Comparison of ENCODE assay signal across 14 cellular contexts in the genomic region with DNA sequence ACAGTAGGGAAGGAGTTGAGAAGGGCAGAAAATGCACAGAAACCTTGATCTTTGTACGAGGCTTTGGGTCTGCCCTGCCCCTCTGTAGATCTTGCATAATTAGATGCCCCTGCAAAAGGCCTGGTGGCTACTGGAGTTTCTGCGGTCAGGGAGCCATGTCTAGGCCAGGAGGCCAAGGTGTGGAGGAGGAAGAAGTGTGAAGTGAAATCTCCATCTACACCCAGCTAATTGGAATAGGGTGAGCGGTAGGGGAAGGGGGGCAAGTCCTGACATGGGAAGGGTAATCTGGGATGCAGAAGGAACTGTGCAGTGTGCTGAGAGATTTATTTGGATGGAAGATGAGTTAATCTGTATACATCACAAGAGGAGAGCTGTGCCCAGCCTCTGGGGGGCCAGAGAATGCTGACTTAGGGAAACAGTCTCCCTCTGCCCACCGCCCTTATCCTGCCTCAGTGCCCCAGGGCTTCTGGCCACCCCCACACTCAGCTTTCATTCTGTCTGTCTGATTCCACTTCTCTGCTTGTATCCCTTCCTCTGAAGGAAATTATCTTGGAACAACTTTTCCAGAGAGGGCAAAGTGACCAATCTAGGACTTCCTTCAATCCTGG. TPM values are rescaled to one million over a fixed set of nuclear protein-coding genes. Genes with fewer than 3 reads are reported as not detected.
DNase-seq lines count a peak whose midpoint lies in the region; ATAC-seq and TF ChIP-seq lines count a peak whose summit lies in the region.
"Had no signal": no experiment of that assay in that cellular context is flagged by ENCODE, and none has a peak within 500 bp of the region (broad histone marks: within the 10 kb centered on the region; RNA-seq: fewer than 3 reads in every experiment).

No MANE protein-coding gene starts in this region.

- DNase-seq in GM23338 (ENCODE audit: low spot score) = no peak
- DNase-seq in RWPE1 (ENCODE audit: low spot score) = no peak
- DNase-seq in ecto neural progenitor cell (ENCODE audit: low spot score) = peak; percentile 29
- DNase-seq in stimulated activated naive B cell treated with anti-CD40 and anti-IgM and Interleukin-4, amounts not matched to agents 10 μg/mL and 1 μg/mL and 100 μg/mL, for 72 hours = no peak
- DNase-seq in NK-92 treated with Interleukin-12 subunit alpha and Interleukin-12 subunit beta, amount 100 ng/mL, for 24 hours (lab: John Stamatoyannopoulos, UW) = no peak
- DNase-seq in mesothelial cell of epicardium (ENCODE audit: low spot score in 2 of 2, unreplicated experiment in 2 of 2) = no peak
- no peak for DNase-seq in activated T-cell treated with anti-CD3 and anti-CD28 coated beads, Interleukin-2, amount 50 U/mL, for 4 hours
- DNase-seq: CD8-positive, alpha-beta T cell; COR-L47; DND-41; GDM1; GOT3; H9 had no signal

- H3K9me3 Mint-ChIP-seq in GM23338 = no peaks in the 10 kb centered on the region
- no peaks in the 10 kb centered on the region for H3K9me3 Mint-ChIP-seq in stimulated activated naive B cell treated with anti-CD40 and anti-IgM and Interleukin-4, amounts not matched to agents 10 μg/mL and 1 μg/mL and 100 μg/mL, for 72 hours
- no peaks in the 10 kb centered on the region for H3K9me3 Mint-ChIP-seq in mesothelial cell of epicardium
- no peaks in the 10 kb centered on the region for H3K9me3 Mint-ChIP-seq in activated T-cell treated with anti-CD3 and anti-CD28 coated beads, Interleukin-2, amount 50 U/mL, for 4 hours
- H3K9me3 Mint-ChIP-seq: CD8-positive, alpha-beta T cell; H9 had no signal

- TF ChIP-seq CTCF in GM23338 (conservative IDR thresholded peaks at IDR 0.05; ENCODE audit: low read depth in 2 of 2) (no peak), RWPE1 (conservative IDR thresholded peaks at IDR 0.05; ENCODE audit: low read depth) (no peak), mesothelial cell of epicardium (IDR thresholded peaks at IDR 0.05; ENCODE audit: unreplicated experiment) (no peak)

- H3K4me3 Mint-ChIP-seq in GM23338 (peak overlapping the region; percentile 18; the same call in 1 of the 3 replicates), mesothelial cell of epicardium (no peak overlapping the region)
- H3K4me3 Mint-ChIP-seq in stimulated activated naive B cell treated with anti-CD40 and anti-IgM and Interleukin-4, amounts not matched to agents 10 μg/mL and 1 μg/mL and 100 μg/mL, for 72 hours = no peak overlapping the region
- H3K4me3 Mint-ChIP-seq in activated T-cell treated with anti-CD3 and anti-CD28 coated beads, Interleukin-2, amount 50 U/mL, for 4 hours = no peak overlapping the region
- H3K4me3 Mint-ChIP-seq: CD14-positive monocyte; CD8-positive, alpha-beta T cell; H9 had no signal

- H3K27ac Mint-ChIP-seq in GM23338 = no peak overlapping the region
- peak overlapping the region; percentile 70 for H3K27ac Mint-ChIP-seq in stimulated activated naive B cell treated with anti-CD40 and anti-IgM and Interleukin-4, amounts not matched to agents 10 μg/mL and 1 μg/mL and 100 μg/mL, for 72 hours
- no peak overlapping the region for H3K27ac Mint-ChIP-seq in mesothelial cell of epicardium
- H3K27ac Mint-ChIP-seq: CD14-positive monocyte; CD8-positive, alpha-beta T cell; H9 had no signal

- no peak overlapping the region for H3K4me2 ChIP-seq in GM23338

- H3K4me3 ChIP-seq in GM23338 = no peak overlapping the region

- no peaks in the 10 kb centered on the region for H3K79me2 ChIP-seq in GM23338 (replicated peaks; ENCODE audit: insufficient read depth)

- CTCF ChIA-PET in RWPE1 (lab: Yijun Ruan, JAX) = no interaction called here

- POLR2A ChIA-PET in RWPE1 (lab: Yijun Ruan, JAX; ENCODE audit: low non-redundant PET) = no interaction called here

- H2AFZ ChIP-seq in GM23338 = no peak overlapping the region

- H3K27me3 ChIP-seq in GM23338 (ENCODE audit: insufficient read depth) = peaks cover 94% of the 10 kb centered on the region

- ATAC-seq in GM23338 = no peak
- no peak for ATAC-seq in stimulated activated naive B cell treated with anti-CD40 and anti-IgM and Interleukin-4, amounts not matched to agents 10 μg/mL and 1 μg/mL and 100 μg/mL, for 72 hours (replicated peaks)
- no peak for ATAC-seq in activated T-cell treated with anti-CD3 and anti-CD28 coated beads, Interleukin-2, amount 50 U/mL, for 4 hours
- ATAC-seq: CD8-positive, alpha-beta T cell had no signal

- H3K36me3 ChIP-seq in GM23338 (ENCODE audit: insufficient read depth) = no peaks in the 10 kb centered on the region

- peaks cover 29% of the 10 kb centered on the region for H3K4me1 Mint-ChIP-seq in GM23338
- H3K4me1 Mint-ChIP-seq in stimulated activated naive B cell treated with anti-CD40 and anti-IgM and Interleukin-4, amounts not matched to agents 10 μg/mL and 1 μg/mL and 100 μg/mL, for 72 hours = peaks cover 31 to 64% of the 10 kb centered on the region in 2 donors
- peaks cover 20% of the 10 kb centered on the region for H3K4me1 Mint-ChIP-seq in mesothelial cell of epicardium
- H3K4me1 Mint-ChIP-seq in activated T-cell treated with anti-CD3 and anti-CD28 coated beads, Interleukin-2, amount 50 U/mL, for 4 hours (ENCODE audit: low read depth) = peaks cover 35% of the 10 kb centered on the region

- peaks cover 9% of the 10 kb centered on the region for H3F3A ChIP-seq in GM23338 (replicated peaks; ENCODE audit: low read depth)

- H3K36me3 Mint-ChIP-seq in GM23338 (ENCODE audit: low read depth) (no peaks in the 10 kb centered on the region; the same call in 2 of the 3 replicates), mesothelial cell of epicardium (peaks cover 7% of the 10 kb centered on the region)
- peaks cover 18 to 30% of the 10 kb centered on the region in 2 donors for H3K36me3 Mint-ChIP-seq in stimulated activated naive B cell treated with anti-CD40 and anti-IgM and Interleukin-4, amounts not matched to agents 10 μg/mL and 1 μg/mL and 100 μg/mL, for 72 hours
- H3K36me3 Mint-ChIP-seq in activated T-cell treated with anti-CD3 and anti-CD28 coated beads, Interleukin-2, amount 50 U/mL, for 4 hours (ENCODE audit: insufficient read depth) = peaks cover 19% of the 10 kb centered on the region

- H3K4me1 ChIP-seq in GM23338 (ENCODE audit: insufficient read depth) = peaks cover 17% of the 10 kb centered on the region

- H3K27me3 Mint-ChIP-seq in GM23338 (ENCODE audit: insufficient read depth, low read depth, poor library complexity) = peaks cover 71% of the 10 kb centered on the region
- peaks cover 9 to 19% of the 10 kb centered on the region in 2 donors for H3K27me3 Mint-ChIP-seq in stimulated activated naive B cell treated with anti-CD40 and anti-IgM and Interleukin-4, amounts not matched to agents 10 μg/mL and 1 μg/mL and 100 μg/mL, for 72 hours
- H3K27me3 Mint-ChIP-seq in mesothelial cell of epicardium (ENCODE audit: low read depth) = peaks cover 93% of the 10 kb centered on the region
- peaks cover 21% of the 10 kb centered on the region for H3K27me3 Mint-ChIP-seq in activated T-cell treated with anti-CD3 and anti-CD28 coated beads, Interleukin-2, amount 50 U/mL, for 4 hours (ENCODE audit: low read depth)

- no peaks in the 10 kb centered on the region for H3K9me2 ChIP-seq in GM23338 (ENCODE audit: insufficient read depth)

- H4K20me1 ChIP-seq in GM23338 (replicated peaks; ENCODE audit: insufficient read depth) = peaks cover 4% of the 10 kb centered on the region; the same call in 1 of the 2 replicates

- H3K27ac ChIP-seq in GM23338 (ENCODE audit: low read depth) (no peak overlapping the region), RWPE1 (peak overlapping the region; percentile 20; the same call in 1 of the 2 replicates)

TF ChIP-seq in GM23338, 12 proteins besides CTCF, POLR2A, EP300 and RAD21 (continues in another document):
- TF ChIP-seq, protein P1, sequence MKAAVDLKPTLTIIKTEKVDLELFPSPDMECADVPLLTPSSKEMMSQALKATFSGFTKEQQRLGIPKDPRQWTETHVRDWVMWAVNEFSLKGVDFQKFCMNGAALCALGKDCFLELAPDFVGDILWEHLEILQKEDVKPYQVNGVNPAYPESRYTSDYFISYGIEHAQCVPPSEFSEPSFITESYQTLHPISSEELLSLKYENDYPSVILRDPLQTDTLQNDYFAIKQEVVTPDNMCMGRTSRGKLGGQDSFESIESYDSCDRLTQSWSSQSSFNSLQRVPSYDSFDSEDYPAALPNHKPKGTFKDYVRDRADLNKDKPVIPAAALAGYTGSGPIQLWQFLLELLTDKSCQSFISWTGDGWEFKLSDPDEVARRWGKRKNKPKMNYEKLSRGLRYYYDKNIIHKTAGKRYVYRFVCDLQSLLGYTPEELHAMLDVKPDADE (IDR thresholded peaks at IDR 0.05) = no peak
- no peak for TF ChIP-seq NANOG (IDR thresholded peaks at IDR 0.05; ENCODE audit: borderline replicate concordance)
- no peak for TF ChIP-seq ZNF331 (CRISPR knock-in tag; IDR thresholded peaks at IDR 0.05; ENCODE audit: low read depth)
- TF ChIP-seq JUNB (IDR thresholded peaks at IDR 0.05; ENCODE audit: unreplicated experiment) = no peak

RNA-seq across cellular contexts. Expression of gene CYP27B1, which starts 5.4 kb away (rescaled TPM):
- total RNA-seq in GM23338 (2014; rRNA removed; shearing (Covaris generic)) = 2.7 and 6.8 TPM in 2 replicates
- polyA plus RNA-seq in GM23338 (2016; fragmentation: Nextera tagmentation; extraction: Ambion mirVana) = 0.83 and 1.1 TPM in 2 replicates
- total RNA-seq in mesothelial cell of epicardium = 3.3 to 4.7 TPM (median 4.0 TPM) in 3 replicates
- total RNA-seq in activated T-cell treated with anti-CD3 and anti-CD28 coated beads, Interleukin-2, amount 50 U/mL, for 4 hours = 10 to 100 TPM; 18.4 to 19.6 (median 19.5) TPM
- polyA plus RNA-seq: CD14-positive monocyte had no signal

RNA-seq across cellular contexts. Expression of gene MARCHF9, which starts 6.6 kb away (rescaled TPM):
- total RNA-seq in GM23338 (2014; rRNA removed; shearing (Covaris generic)) = 2.9 and 3.5 TPM in 2 replicates
- 3.1 and 3.3 TPM in 2 replicates for polyA plus RNA-seq in GM23338 (2016; fragmentation: Nextera tagmentation; extraction: Ambion mirVana)
- total RNA-seq in mesothelial cell of epicardium = 11.0 to 13.2 TPM (median 12.7 TPM) in 3 replicates
- 10 to 100 TPM; 15.7 to 17.6 (median 17.3) TPM for total RNA-seq in activated T-cell treated with anti-CD3 and anti-CD28 coated beads, Interleukin-2, amount 50 U/mL, for 4 hours

RNA-seq across cellular contexts. Expression of gene CDK4, which starts 9.4 kb away (rescaled TPM):
- total RNA-seq in GM23338 (2014; rRNA removed; shearing (Covaris generic)) = 198 and 214 TPM in 2 replicates
- polyA plus RNA-seq in GM23338 (2016; fragmentation: Nextera tagmentation; extraction: Ambion mirVana) = 105 and 108 TPM in 2 replicates
- total RNA-seq in mesothelial cell of epicardium = 171 to 177 TPM (median 175 TPM) in 3 replicates
- total RNA-seq in activated T-cell treated with anti-CD3 and anti-CD28 coated beads, Interleukin-2, amount 50 U/mL, for 4 hours = 100 to 1,000 TPM; 347 to 382 (median 378) TPM

RNA-seq across cellular contexts. Expression of gene METTL1, which starts 10.4 kb away (rescaled TPM):
- total RNA-seq in GM23338 (2014; rRNA removed; shearing (Covaris generic)) = 12.2 and 18.9 TPM in 2 replicates
- polyA plus RNA-seq in GM23338 (2016; fragmentation: Nextera tagmentation; extraction: Ambion mirVana) = 39.5 and 47.0 TPM in 2 replicates
- total RNA-seq in mesothelial cell of epicardium = 31.3 to 32.3 TPM (median 32.1 TPM) in 3 replicates
- total RNA-seq in activated T-cell treated with anti-CD3 and anti-CD28 coated beads, Interleukin-2, amount 50 U/mL, for 4 hours = 100 to 1,000 TPM in 2 of 3 donors, 10 to 100 TPM in 1; 98.5 to 105 (median 104) TPM

RNA-seq across cellular contexts. Expression of gene EEF1AKMT3, which starts 10.9 kb away (rescaled TPM):
- 3.0 and 5.3 TPM in 2 replicates for total RNA-seq in GM23338 (2014; rRNA removed; shearing (Covaris generic))
- polyA plus RNA-seq in GM23338 (2016; fragmentation: Nextera tagmentation; extraction: Ambion mirVana) = 1.3 and 1.7 TPM in 2 replicates
- total RNA-seq in mesothelial cell of epicardium = 8.7 to 10.5 TPM (median 10.5 TPM) in 3 replicates
- total RNA-seq in activated T-cell treated with anti-CD3 and anti-CD28 coated beads, Interleukin-2, amount 50 U/mL, for 4 hours = 1 to 10 TPM; 1.6 to 4.9 (median 2.0) TPM
